ENCODE assay signal across 1 cellular context in genomic region chr3:134928392-134928791, GRCh38.
TF ChIP-seq lines count a peak whose summit lies in the region.

No MANE protein-coding gene starts in this region.

TF ChIP-seq in GM12878, 131 proteins besides CTCF, POLR2A, EP300 and RAD21 (continued from another document):
- TF ChIP-seq, protein P1, sequence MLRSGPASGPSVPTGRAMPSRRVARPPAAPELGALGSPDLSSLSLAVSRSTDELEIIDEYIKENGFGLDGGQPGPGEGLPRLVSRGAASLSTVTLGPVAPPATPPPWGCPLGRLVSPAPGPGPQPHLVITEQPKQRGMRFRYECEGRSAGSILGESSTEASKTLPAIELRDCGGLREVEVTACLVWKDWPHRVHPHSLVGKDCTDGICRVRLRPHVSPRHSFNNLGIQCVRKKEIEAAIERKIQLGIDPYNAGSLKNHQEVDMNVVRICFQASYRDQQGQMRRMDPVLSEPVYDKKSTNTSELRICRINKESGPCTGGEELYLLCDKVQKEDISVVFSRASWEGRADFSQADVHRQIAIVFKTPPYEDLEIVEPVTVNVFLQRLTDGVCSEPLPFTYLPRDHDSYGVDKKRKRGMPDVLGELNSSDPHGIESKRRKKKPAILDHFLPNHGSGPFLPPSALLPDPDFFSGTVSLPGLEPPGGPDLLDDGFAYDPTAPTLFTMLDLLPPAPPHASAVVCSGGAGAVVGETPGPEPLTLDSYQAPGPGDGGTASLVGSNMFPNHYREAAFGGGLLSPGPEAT (IDR thresholded peaks at IDR 0.05; ENCODE audit: low read depth): no peak
- TF ChIP-seq YY1 (IDR thresholded peaks at IDR 0.05; ENCODE audit: low read depth, low read length): no peak
- no peak for TF ChIP-seq MTA3 (IDR thresholded peaks at IDR 0.05; ENCODE audit: borderline replicate concordance, low read length)
- no peak for TF ChIP-seq PML (IDR thresholded peaks at IDR 0.05; ENCODE audit: low read length)
- no peak for TF ChIP-seq CHD2 (IDR thresholded peaks at IDR 0.05; ENCODE audit: borderline replicate concordance, low read depth, low read length)
- TF ChIP-seq, protein P2, sequence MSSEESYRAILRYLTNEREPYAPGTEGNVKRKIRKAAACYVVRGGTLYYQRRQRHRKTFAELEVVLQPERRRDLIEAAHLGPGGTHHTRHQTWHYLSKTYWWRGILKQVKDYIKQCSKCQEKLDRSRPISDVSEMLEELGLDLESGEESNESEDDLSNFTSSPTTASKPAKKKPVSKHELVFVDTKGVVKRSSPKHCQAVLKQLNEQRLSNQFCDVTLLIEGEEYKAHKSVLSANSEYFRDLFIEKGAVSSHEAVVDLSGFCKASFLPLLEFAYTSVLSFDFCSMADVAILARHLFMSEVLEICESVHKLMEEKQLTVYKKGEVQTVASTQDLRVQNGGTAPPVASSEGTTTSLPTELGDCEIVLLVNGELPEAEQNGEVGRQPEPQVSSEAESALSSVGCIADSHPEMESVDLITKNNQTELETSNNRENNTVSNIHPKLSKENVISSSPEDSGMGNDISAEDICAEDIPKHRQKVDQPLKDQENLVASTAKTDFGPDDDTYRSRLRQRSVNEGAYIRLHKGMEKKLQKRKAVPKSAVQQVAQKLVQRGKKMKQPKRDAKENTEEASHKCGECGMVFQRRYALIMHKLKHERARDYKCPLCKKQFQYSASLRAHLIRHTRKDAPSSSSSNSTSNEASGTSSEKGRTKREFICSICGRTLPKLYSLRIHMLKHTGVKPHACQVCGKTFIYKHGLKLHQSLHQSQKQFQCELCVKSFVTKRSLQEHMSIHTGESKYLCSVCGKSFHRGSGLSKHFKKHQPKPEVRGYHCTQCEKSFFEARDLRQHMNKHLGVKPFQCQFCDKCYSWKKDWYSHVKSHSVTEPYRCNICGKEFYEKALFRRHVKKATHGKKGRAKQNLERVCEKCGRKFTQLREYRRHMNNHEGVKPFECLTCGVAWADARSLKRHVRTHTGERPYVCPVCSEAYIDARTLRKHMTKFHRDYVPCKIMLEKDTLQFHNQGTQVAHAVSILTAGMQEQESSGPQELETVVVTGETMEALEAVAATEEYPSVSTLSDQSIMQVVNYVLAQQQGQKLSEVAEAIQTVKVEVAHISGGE (CRISPR knock-in tag; IDR thresholded peaks at IDR 0.05): no peak
- no peak for TF ChIP-seq STAT1 (conservative IDR thresholded peaks at IDR 0.05)
